8 cellular contexts compared by ENCODE assay signal in genomic region chr1:103525607-103526507, GRCh38. TPM values are rescaled to one million over a fixed set of nuclear protein-coding genes. Genes with fewer than 3 reads are reported as not detected.
A peak's percentile ranks its signal among the peaks of the same experiment; 100 is the strongest.
DNase-seq lines count a peak whose midpoint lies in the region; ATAC-seq and TF ChIP-seq lines count a peak whose summit lies in the region.

Gene RNPC3, plus strand, starts transcription at chr1:103525699. Its CDS starts 372 bp downstream, at chr1:103526071.

- peak; percentile 80 for ATAC-seq in HG02588 (IDR thresholded peaks at IDR 0.05; ENCODE audit: unreplicated experiment)
- peak; percentile 91 for ATAC-seq in SK-N-SH treated with all-trans-retinoic acid at 6 μM for 48 hours
- ATAC-seq in activated naive CD4-positive, alpha-beta T cell treated with anti-CD3 and anti-CD28 coated beads, Interleukin-2, amount 50 U/mL, for 72 hours, result peak; percentile 65 to 70
- ATAC-seq in thoracic aorta (ENCODE audit: insufficient number of reproducible peaks, low FRiP score, low read depth), result peak; percentile 93

- peak within 1 kb of the TSS; percentile 96 for H3K4me3 Mint-ChIP-seq in glutamatergic neuron (ENCODE audit: unreplicated experiment)

- no peaks in the 10 kb centered on the region for H3K9me3 Mint-ChIP-seq in activated naive CD4-positive, alpha-beta T cell treated with anti-CD3 and anti-CD28 coated beads, Interleukin-2, amount 50 U/mL, for 72 hours
- H3K9me3 Mint-ChIP-seq in glutamatergic neuron (ENCODE audit: unreplicated experiment), result peaks cover 10% of the 10 kb centered on the region

- H3K36me3 ChIP-seq in GM06990 (ENCODE audit: control insufficient read depth, insufficient read depth, low read length), result peaks cover 3% of the 10 kb centered on the region
- no peaks in the 10 kb centered on the region for H3K36me3 ChIP-seq in osteoblast (ENCODE audit: insufficient read depth, low read length)
- H3K36me3 ChIP-seq in thoracic aorta, result no peaks in the 10 kb centered on the region

- DNase-seq in GM06990 (ENCODE audit: extremely low read depth, insufficient read length) (peak; percentile 85), NCI-H1092 (lab: John Stamatoyannopoulos, UW) (peak; percentile 91), glutamatergic neuron (peak; percentile 87), osteoblast (ENCODE audit: insufficient read length, low spot score, missing footprints) (peak; percentile 92), thoracic aorta (ENCODE audit: low spot score) (peak; percentile 59)
- peak; percentile 81 to 85 for DNase-seq in activated naive CD4-positive, alpha-beta T cell treated with anti-CD3 and anti-CD28 coated beads, Interleukin-2, amount 50 U/mL, for 72 hours (ENCODE audit: low spot score in 2 of 2)

- peaks cover 5% of the 10 kb centered on the region for H4K20me1 ChIP-seq in osteoblast (ENCODE audit: insufficient read depth, low read length)

- H3K27ac Mint-ChIP-seq in activated naive CD4-positive, alpha-beta T cell treated with anti-CD3 and anti-CD28 coated beads, Interleukin-2, amount 50 U/mL, for 72 hours, result peak within 1 kb of the TSS; percentile 98
- H3K27ac Mint-ChIP-seq in glutamatergic neuron (ENCODE audit: unreplicated experiment), result peak within 1 kb of the TSS; percentile 98

- TF ChIP-seq CTCF in GM06990 (IDR thresholded peaks at IDR 0.05; ENCODE audit: insufficient read depth, low read length, poor library complexity, severe bottlenecking) (peak; percentile 16), glutamatergic neuron (IDR thresholded peaks at IDR 0.05; ENCODE audit: partially characterized antibody, unreplicated experiment) (no peak), osteoblast (IDR thresholded peaks at IDR 0.05; ENCODE audit: extremely low read depth, low read depth, low read length) (no peak), thoracic aorta (IDR thresholded peaks at IDR 0.05) (no peak)

- peak within 1 kb of the TSS; percentile 96 for H3K4me3 ChIP-seq in GM06990 (replicated peaks; ENCODE audit: low read depth, low read length)
- peak within 1 kb of the TSS; percentile 98 for H3K4me3 ChIP-seq in osteoblast (ENCODE audit: insufficient read depth, low read length)
- peak within 1 kb of the TSS; percentile 96 for H3K4me3 ChIP-seq in thoracic aorta

- H3K9me3 ChIP-seq in osteoblast (ENCODE audit: low read depth, low read length) (no peaks in the 10 kb centered on the region), thoracic aorta (no peaks in the 10 kb centered on the region)

- H3K27me3 ChIP-seq in GM06990 (replicated peaks; ENCODE audit: control insufficient read depth, insufficient read depth, low read length) (no peaks in the 10 kb centered on the region), osteoblast (ENCODE audit: insufficient read depth, low read length) (no peaks in the 10 kb centered on the region), thoracic aorta (replicated peaks; ENCODE audit: insufficient read depth) (no peaks in the 10 kb centered on the region)

- H3K27ac ChIP-seq in osteoblast (ENCODE audit: low read depth, low read length) (peak within 1 kb of the TSS; percentile 97), thoracic aorta (peak within 1 kb of the TSS; percentile 93 to 94)

- peak within 1 kb of the TSS; percentile 100 for H2AFZ ChIP-seq in osteoblast (ENCODE audit: low read length)

- peak within 1 kb of the TSS; percentile 97 for H3K4me2 ChIP-seq in osteoblast (ENCODE audit: insufficient read depth, low read length)

- H3K36me3 Mint-ChIP-seq in activated naive CD4-positive, alpha-beta T cell treated with anti-CD3 and anti-CD28 coated beads, Interleukin-2, amount 50 U/mL, for 72 hours, result peaks cover 21 to 25% of the 10 kb centered on the region in 2 donors
- H3K36me3 Mint-ChIP-seq in glutamatergic neuron (ENCODE audit: unreplicated experiment), result no peaks in the 10 kb centered on the region

- H3K4me1 ChIP-seq in osteoblast (ENCODE audit: insufficient read depth, low read length), result peaks cover 19% of the 10 kb centered on the region
- H3K4me1 ChIP-seq in thoracic aorta (ENCODE audit: control insufficient read depth in 1 of 2, low read depth in 2 of 2), result peaks cover 22 to 27% of the 10 kb centered on the region in 2 donors

- peaks cover 12% of the 10 kb centered on the region for H3K4me1 Mint-ChIP-seq in glutamatergic neuron (ENCODE audit: low read depth, unreplicated experiment)

- peaks cover 9% of the 10 kb centered on the region for H3K27me3 Mint-ChIP-seq in glutamatergic neuron (ENCODE audit: unreplicated experiment)

- H3K79me2 ChIP-seq in osteoblast (ENCODE audit: insufficient read depth, low read length), result peaks cover 46% of the 10 kb centered on the region

TF ChIP-seq in SK-N-SH treated with all-trans-retinoic acid at 6 μM for 48 hours, 23 proteins besides CTCF, POLR2A, EP300 and RAD21:
- TF ChIP-seq SNAI2 (CRISPR knock-in tag; IDR thresholded peaks at IDR 0.05) (no peak), PPARA (CRISPR knock-in tag; IDR thresholded peaks at IDR 0.05; ENCODE audit: borderline replicate concordance) (no peak), BACH2 (CRISPR knock-in tag; IDR thresholded peaks at IDR 0.05; ENCODE audit: borderline replicate concordance) (no peak), ZFP3 (CRISPR knock-in tag; IDR thresholded peaks at IDR 0.05) (no peak), ZC3H10 (CRISPR knock-in tag; IDR thresholded peaks at IDR 0.05) (no peak), POU6F1 (CRISPR knock-in tag; IDR thresholded peaks at IDR 0.05; ENCODE audit: borderline replicate concordance, low read depth) (no peak)

RNA-seq across cellular contexts. Expression of gene RNPC3, which starts in this region (rescaled TPM):
- total RNA-seq in activated naive CD4-positive, alpha-beta T cell treated with anti-CD3 and anti-CD28 coated beads, Interleukin-2, amount 50 U/mL, for 72 hours, result 10 to 100 TPM; 22.6 to 26.7 TPM
- total RNA-seq in glutamatergic neuron (ENCODE audit: unreplicated experiment) (33.8 TPM), osteoblast (18.5 and 23.3 TPM in 2 replicates), thoracic aorta (10 to 100 TPM; 38.6 to 41.1 TPM)

Comparison
In these comparisons a context has a peak if more than half of its experiments do, and no peak if none do; other contexts are left out.
1. Peak in every context shown above with its lines: DNase-seq, ATAC-seq, H3K4me3 ChIP-seq and H3K27ac ChIP-seq.